Comparison of ENCODE assay signal across 13 cellular contexts in the genomic region with DNA sequence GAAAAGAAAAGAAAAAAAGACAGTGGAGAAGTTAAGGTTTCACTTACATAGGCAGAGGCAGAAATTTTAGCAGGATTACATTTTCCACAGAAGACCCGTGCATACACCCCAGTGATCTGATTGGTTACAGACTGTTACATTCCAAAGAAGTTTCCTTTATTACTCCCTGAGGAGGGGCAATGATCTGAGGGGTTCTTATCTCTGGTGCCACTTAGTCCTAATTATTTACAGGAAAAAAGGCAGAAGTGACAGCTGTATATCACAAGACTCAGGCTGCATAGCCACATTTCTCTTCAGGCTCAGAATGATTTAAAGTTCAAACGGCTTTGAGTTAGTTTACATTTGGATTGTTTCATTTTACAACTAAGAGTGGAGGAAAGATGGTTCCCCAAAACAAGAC.
"Had no signal": no experiment of that assay in that cellular context is flagged by ENCODE, and none has a peak within 500 bp of the region (broad histone marks: within the 10 kb centered on the region; RNA-seq: fewer than 3 reads in every experiment).

No MANE protein-coding gene starts in this region.

- ATAC-seq: gastroesophageal sphincter; stimulated activated effector memory CD8-positive, alpha-beta T cell treated with anti-CD3 and anti-CD28 coated beads, Interleukin-12 subunit alpha, Interleukin-12 subunit beta, amount 100 ng/mL, for 72 hours had no signal

- H3K9me3 Mint-ChIP-seq: activated naive CD4-positive, alpha-beta T cell treated with anti-CD3 and anti-CD28 coated beads, Interleukin-2, amount 50 U/mL, for 24 hours; activated T-helper 2 cell treated with anti-CD3 and anti-CD28 coated beads, Interferon-gamma antibody, Interleukin-2, Interleukin-4, amounts not matched to agents 10 μg/mL and 5 μg/mL and 100 μg/mL, durations not matched to agents 14 hours and 24 hours and 36 hours; stimulated activated effector memory CD8-positive, alpha-beta T cell treated with anti-CD3 and anti-CD28 coated beads, Interleukin-12 subunit alpha, Interleukin-12 subunit beta, amount 100 ng/mL, for 72 hours had no signal

- DNase-seq: activated CD4-positive, alpha-beta T cell treated with anti-CD3 and anti-CD28 coated beads, Interleukin-2, amount 50 U/mL, for 1 hour; activated T-cell treated with anti-CD3 and anti-CD28 coated beads for 4 hours; central memory CD4-positive, alpha-beta T cell; cortex of kidney; effector memory CD4-positive, alpha-beta T cell; midbrain; T-helper 2 cell; transverse colon had no signal

- H3K36me3 Mint-ChIP-seq: activated naive CD4-positive, alpha-beta T cell treated with anti-CD3 and anti-CD28 coated beads, Interleukin-2, amount 50 U/mL, for 24 hours; stimulated activated effector memory CD8-positive, alpha-beta T cell treated with anti-CD3 and anti-CD28 coated beads, Interleukin-12 subunit alpha, Interleukin-12 subunit beta, amount 100 ng/mL, for 72 hours had no signal

- H3K27ac ChIP-seq: gastroesophageal sphincter, right atrium auricular region had no signal

- H3K27me3 ChIP-seq: gastroesophageal sphincter, right atrium auricular region, transverse colon had no signal

- H3K4me3 Mint-ChIP-seq: activated naive CD4-positive, alpha-beta T cell treated with anti-CD3 and anti-CD28 coated beads, Interleukin-2, amount 50 U/mL, for 24 hours; stimulated activated effector memory CD8-positive, alpha-beta T cell treated with anti-CD3 and anti-CD28 coated beads, Interleukin-12 subunit alpha, Interleukin-12 subunit beta, amount 100 ng/mL, for 72 hours had no signal

- H3K27me3 Mint-ChIP-seq: activated naive CD4-positive, alpha-beta T cell treated with anti-CD3 and anti-CD28 coated beads, Interleukin-2, amount 50 U/mL, for 24 hours had no signal

- H3K9me3 ChIP-seq: gastroesophageal sphincter, right atrium auricular region, transverse colon had no signal

- H3K27ac Mint-ChIP-seq: activated naive CD4-positive, alpha-beta T cell treated with anti-CD3 and anti-CD28 coated beads, Interleukin-2, amount 50 U/mL, for 24 hours; activated T-helper 2 cell treated with anti-CD3 and anti-CD28 coated beads, Interferon-gamma antibody, Interleukin-2, Interleukin-4, amounts not matched to agents 10 μg/mL and 5 μg/mL and 100 μg/mL, durations not matched to agents 14 hours and 24 hours and 36 hours; stimulated activated effector memory CD8-positive, alpha-beta T cell treated with anti-CD3 and anti-CD28 coated beads, Interleukin-12 subunit alpha, Interleukin-12 subunit beta, amount 100 ng/mL, for 72 hours had no signal

- H3K36me3 ChIP-seq: gastroesophageal sphincter, right atrium auricular region, transverse colon had no signal

- H3K4me1 Mint-ChIP-seq: activated naive CD4-positive, alpha-beta T cell treated with anti-CD3 and anti-CD28 coated beads, Interleukin-2, amount 50 U/mL, for 24 hours; stimulated activated effector memory CD8-positive, alpha-beta T cell treated with anti-CD3 and anti-CD28 coated beads, Interleukin-12 subunit alpha, Interleukin-12 subunit beta, amount 100 ng/mL, for 72 hours had no signal

- H3K4me3 ChIP-seq: gastroesophageal sphincter, right atrium auricular region, transverse colon had no signal
